ENCODE assay signal across 11 cellular contexts in genomic region chr12:12365931-12366431, GRCh38. TPM values are rescaled to one million over a fixed set of nuclear protein-coding genes. Genes with fewer than 3 reads are reported as not detected.
DNase-seq lines count a peak whose midpoint lies in the region; ATAC-seq and TF ChIP-seq lines count a peak whose summit lies in the region.
"Had no signal": no experiment of that assay in that cellular context is flagged by ENCODE, and none has a peak within 500 bp of the region (broad histone marks: within the 10 kb centered on the region; RNA-seq: fewer than 3 reads in every experiment).

No MANE protein-coding gene starts in this region.

- H3K4me1 ChIP-seq in ovary (ENCODE audit: insufficient read depth) = no peaks in the 10 kb centered on the region

- no peaks in the 10 kb centered on the region for H3K27me3 Mint-ChIP-seq in activated T-cell treated with anti-CD3 and anti-CD28 coated beads, Interleukin-2, amount 50 U/mL, for 24 hours
- H3K27me3 Mint-ChIP-seq: B cell had no signal

- no peak overlapping the region for H3K4me3 Mint-ChIP-seq in activated T-cell treated with anti-CD3 and anti-CD28 coated beads, Interleukin-2, amount 50 U/mL, for 24 hours
- H3K4me3 Mint-ChIP-seq: B cell had no signal

- no peak for TF ChIP-seq POLR2A in ovary (IDR thresholded peaks at IDR 0.05)

- H3K27ac ChIP-seq in substantia nigra (ENCODE audit: low read depth, low read length, poor library complexity, severe bottlenecking) (peak overlapping the region; percentile 91), brain microvascular endothelial cell (no peak overlapping the region), ovary (no peak overlapping the region)

- in situ Hi-C loops in brain microvascular endothelial cell (cut with HindIII; ENCODE audit: low pct_ligation_motif_present, low sequenced_read_pairs) = no loop called here

- no peak for TF ChIP-seq CTCF in brain microvascular endothelial cell (IDR thresholded peaks at IDR 0.05; ENCODE audit: low read depth, low read length, missing control alignments)
- TF ChIP-seq CTCF in ovary (IDR thresholded peaks at IDR 0.05) = no peak

- WGBS in ovary, 3 donors = 45 to 55% (median 52%) methylated on average over 4 of the region's 4 CpGs

- no peaks in the 10 kb centered on the region for H3K9me3 ChIP-seq in ovary

- intact Hi-C loops in ovary (cut with DNase I) = no loop called here

- no peak for DNase-seq in activated T-cell treated with anti-CD3 and anti-CD28 coated beads, Interleukin-2, amount 50 U/mL, for 24 hours
- DNase-seq in activated T-cell treated with anti-CD3 and anti-CD28 coated beads, Interleukin-2, amount 50 U/mL, for 1 hour = no peak
- DNase-seq in fibroblast of peridontal ligament (ENCODE audit: extremely low read depth) (peak; percentile 38), substantia nigra (lab: John Stamatoyannopoulos, UW) (peak in 20 of 49 donors; percentile 7 to 55 (median 21)), NCI-H446 treated with DMSO at 0.1 percent for 48 hours (lab: John Stamatoyannopoulos, UW) (no peak), brain microvascular endothelial cell (no peak), ovary (no peak)
- DNase-seq: activated CD4-positive, alpha-beta T cell treated with anti-CD3 and anti-CD28 coated beads, Interleukin-2, amount 50 U/mL, for 48 hours; NCI-H2227 treated with DMSO at 0.1 percent for 48 hours had no signal

- H3K27me3 ChIP-seq in brain microvascular endothelial cell (replicated peaks) = no peaks in the 10 kb centered on the region
- H3K27me3 ChIP-seq in ovary = no peaks in the 10 kb centered on the region

- H3K36me3 ChIP-seq in brain microvascular endothelial cell (replicated peaks) = no peaks in the 10 kb centered on the region
- H3K36me3 ChIP-seq in ovary = no peaks in the 10 kb centered on the region

- no peak for TF ChIP-seq EP300 in ovary (IDR thresholded peaks at IDR 0.05)

- peak; percentile 43; the same call in 1 of the 3 replicates for ATAC-seq in SK-N-SH treated with all-trans-retinoic acid at 6 μM for 48 hours

- peaks cover 55% of the 10 kb centered on the region for H3K4me1 Mint-ChIP-seq in activated T-cell treated with anti-CD3 and anti-CD28 coated beads, Interleukin-2, amount 50 U/mL, for 24 hours (ENCODE audit: low read depth)

- H3K4me3 ChIP-seq in brain microvascular endothelial cell (ENCODE audit: low read depth, low read length) (no peak overlapping the region), ovary (no peak overlapping the region)

- H3K9me3 Mint-ChIP-seq in activated T-cell treated with anti-CD3 and anti-CD28 coated beads, Interleukin-2, amount 50 U/mL, for 24 hours = no peaks in the 10 kb centered on the region

- H3K27ac Mint-ChIP-seq in activated T-cell treated with anti-CD3 and anti-CD28 coated beads, Interleukin-2, amount 50 U/mL, for 24 hours = peak overlapping the region; percentile 11
- H3K27ac Mint-ChIP-seq: B cell had no signal

- H3K36me3 Mint-ChIP-seq in activated T-cell treated with anti-CD3 and anti-CD28 coated beads, Interleukin-2, amount 50 U/mL, for 24 hours (ENCODE audit: low read depth) = peaks cover 76% of the 10 kb centered on the region

TF ChIP-seq in SK-N-SH treated with all-trans-retinoic acid at 6 μM for 48 hours, 23 proteins besides CTCF, POLR2A, EP300 and RAD21:
- 0 out of 2 replicates have a peak, but pooled peaks have one; percentile 16 for TF ChIP-seq ZFP3 (CRISPR knock-in tag; IDR thresholded peaks at IDR 0.05)
- TF ChIP-seq CREB5 (CRISPR knock-in tag; IDR thresholded peaks at IDR 0.05; ENCODE audit: low read depth) = 0 out of 2 replicates have a peak, but pooled peaks have one; percentile 21
- no peak for TF ChIP-seq CSDC2 (CRISPR knock-in tag; IDR thresholded peaks at IDR 0.05)

RNA-seq across cellular contexts. Expression of gene BORCS5, which starts 9.1 kb away (rescaled TPM):
- 10 to 100 TPM in 6 of 7 donors, 1 to 10 TPM in 1; 6.2 to 20.4 (median 11.6) TPM for total RNA-seq in ovary
- 1 to 10 TPM; 7.2 to 9.7 TPM for polyA plus RNA-seq in ovary

RNA-seq across cellular contexts. Expression of gene MANSC1, which starts 15.9 kb away (rescaled TPM):
- total RNA-seq in ovary = 10 to 100 TPM in 5 of 7 donors, 1 to 10 TPM in 2; 5.0 to 19.6 (median 17.2) TPM
- polyA plus RNA-seq in ovary = 10 to 100 TPM; 13.3 to 33.3 TPM
